In the genomic region with DNA sequence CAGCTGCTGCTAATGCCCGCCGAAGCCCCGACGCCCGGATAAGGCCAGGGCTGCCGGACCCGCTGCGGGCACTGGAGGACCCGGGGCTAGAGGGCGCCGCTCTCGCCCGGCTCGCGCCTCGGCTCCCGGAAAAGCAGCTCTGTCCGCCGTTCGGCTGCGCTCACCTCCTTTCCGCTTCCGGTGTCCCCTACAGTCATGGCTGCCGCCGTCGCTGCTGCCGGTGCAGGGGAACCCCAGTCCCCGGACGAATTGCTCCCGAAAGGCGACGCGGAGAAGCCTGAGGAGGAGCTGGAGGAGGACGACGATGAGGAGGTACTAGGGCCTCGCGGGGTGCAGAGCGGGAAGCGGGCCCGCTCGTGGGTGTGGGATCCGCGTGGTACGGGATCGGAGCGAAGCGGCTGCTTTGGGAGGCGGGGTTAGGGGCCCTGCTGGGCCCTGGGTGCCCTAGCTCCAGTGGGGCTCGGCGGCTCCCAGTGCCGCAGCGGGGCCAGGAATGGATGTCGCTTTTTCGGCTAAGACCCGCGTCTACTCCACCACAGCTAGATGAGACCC, we compare ENCODE assay signal across 1 cellular context.
TF ChIP-seq lines count a peak whose summit lies in the region.

Gene TOMM22, plus strand, starts transcription at position 174 of the 552 bp plus-strand sequence. Its CDS starts 22 bp downstream, at position 196.

TF ChIP-seq in K562, 482 proteins besides CTCF, POLR2A, EP300 and RAD21 (continued from another document and continues in another):
- TF ChIP-seq CCAR2 (IDR thresholded peaks at IDR 0.05; ENCODE audit: low read depth, low read length) (no peak), KDM2B (CRISPR knock-in tag; IDR thresholded peaks at IDR 0.05) (no peak), EZH2 (IDR thresholded peaks at IDR 0.05; ENCODE audit: borderline replicate concordance, low read depth, low read length) (no peak), TEAD1 (CRISPR knock-in tag; IDR thresholded peaks at IDR 0.05) (peak; percentile 5 to 57; a peak in 2 of 4 replicates), KDM5B (IDR thresholded peaks at IDR 0.05; ENCODE audit: insufficient replicate concordance, low read depth, low read length) (peak; percentile 87), ZFX (CRISPR knock-in tag; IDR thresholded peaks at IDR 0.05) (peak; percentile 81), NR1H2 (CRISPR knock-in tag; IDR thresholded peaks at IDR 0.05) (no peak), ILK (tag; IDR thresholded peaks at IDR 0.05; ENCODE audit: borderline replicate concordance, low read depth) (no peak), MAZ (CRISPR knock-in tag; conservative IDR thresholded peaks at IDR 0.05 in 1 of 2, IDR thresholded peaks at IDR 0.05 in 1 of 2) (peak; percentile 54 to 74; a peak in 3 of 4 replicates), PHF20 (IDR thresholded peaks at IDR 0.05; ENCODE audit: partially characterized antibody) (peak; percentile 96), ZZZ3 (IDR thresholded peaks at IDR 0.05) (0 out of 2 replicates have a peak, but pooled peaks have one; percentile 46), NR0B1 (IDR thresholded peaks at IDR 0.05; ENCODE audit: partially characterized antibody) (no peak), POLR3A (IDR thresholded peaks at IDR 0.05; ENCODE audit: borderline replicate concordance, extremely low read depth, insufficient read depth, insufficient read length) (no peak), GTF2A2 (tag; IDR thresholded peaks at IDR 0.05) (0 out of 2 replicates have a peak, but pooled peaks have one; percentile 36), ETV5 (CRISPR knock-in tag; IDR thresholded peaks at IDR 0.05; ENCODE audit: low read depth) (peak; percentile 60), CEBPB (tag; IDR thresholded peaks at IDR 0.05) (no peak), HNRNPUL1 (IDR thresholded peaks at IDR 0.05; ENCODE audit: low read length) (no peak), HDAC1 (IDR thresholded peaks at IDR 0.05) (peak in 1 of 2 experiments; percentile 99; a peak in 2 of 4 replicates), ZNF134 (CRISPR knock-in tag; conservative IDR thresholded peaks at IDR 0.05) (no peak), ZNF184 (CRISPR knock-in tag; IDR thresholded peaks at IDR 0.05) (no peak), CREB3L1 (IDR thresholded peaks at IDR 0.05; ENCODE audit: borderline replicate concordance, low read depth) (peak; percentile 48; the same call in 1 of the 2 replicates), RFX1 (IDR thresholded peaks at IDR 0.05) (no peak), XRCC5 (IDR thresholded peaks at IDR 0.05; ENCODE audit: low read depth, low read length) (peak; percentile 85; the same call in 1 of the 2 replicates), NKRF (IDR thresholded peaks at IDR 0.05; ENCODE audit: borderline replicate concordance) (peak; percentile 98), NFIX (CRISPR knock-in tag; IDR thresholded peaks at IDR 0.05; ENCODE audit: low read depth) (no peak), ZBTB11 (CRISPR knock-in tag; IDR thresholded peaks at IDR 0.05) (peak; percentile 31 to 92 (median 81); a peak in 5 of 6 replicates), POLR2G (IDR thresholded peaks at IDR 0.05; ENCODE audit: low read depth, low read length) (peak; percentile 97), ZNF280A (IDR thresholded peaks at IDR 0.05; ENCODE audit: low read depth, partially characterized antibody) (no peak), ZNF197 (CRISPR knock-in tag; IDR thresholded peaks at IDR 0.05; ENCODE audit: low read depth) (no peak), TEAD4 (IDR thresholded peaks at IDR 0.05; ENCODE audit: low read length) (0 out of 2 replicates have a peak, but pooled peaks have one; percentile 9), TEAD4 (CRISPR knock-in tag; IDR thresholded peaks at IDR 0.05; ENCODE audit: borderline replicate concordance) (no peak), DACH1 (IDR thresholded peaks at IDR 0.05; ENCODE audit: partially characterized antibody) (no peak), ZKSCAN1 (IDR thresholded peaks at IDR 0.05; ENCODE audit: low read depth, low read length) (0 out of 2 replicates have a peak, but pooled peaks have one; percentile 15), RBM15 (IDR thresholded peaks at IDR 0.05; ENCODE audit: insufficient read depth, low read length) (no peak), ETV6 (IDR thresholded peaks at IDR 0.05; ENCODE audit: borderline replicate concordance in 1 of 2, low read depth in 2 of 2, low read length in 1 of 2) (no peak), ETV6 (CRISPR knock-in tag; IDR thresholded peaks at IDR 0.05; ENCODE audit: borderline replicate concordance) (no peak), NFRKB (IDR thresholded peaks at IDR 0.05; ENCODE audit: low read depth) (peak; percentile 56; the same call in 1 of the 2 replicates), BCOR (IDR thresholded peaks at IDR 0.05) (no peak), ATF7 (IDR thresholded peaks at IDR 0.05) (peak; percentile 55; the same call in 1 of the 2 replicates), MYC (IDR thresholded peaks at IDR 0.05; ENCODE audit: low read depth, low read length) (peak; percentile 77), MYC (CRISPR knock-in tag; IDR thresholded peaks at IDR 0.05; ENCODE audit: borderline replicate concordance, low read depth) (peak; percentile 83; the same call in 1 of the 2 replicates), KAT7 (CRISPR knock-in tag; IDR thresholded peaks at IDR 0.05; ENCODE audit: borderline replicate concordance) (peak; percentile 82; the same call in 1 of the 2 replicates), SP2 (IDR thresholded peaks at IDR 0.05; ENCODE audit: extremely low read depth, low read depth, low read length, poor library complexity, severe bottlenecking) (peak; percentile 93), ADNP (tag; IDR thresholded peaks at IDR 0.05) (no peak), ZSCAN29 (IDR thresholded peaks at IDR 0.05) (no peak), PTBP1 (IDR thresholded peaks at IDR 0.05; ENCODE audit: low read depth, low read length) (no peak), SIN3A (IDR thresholded peaks at IDR 0.05; ENCODE audit: borderline replicate concordance in 2 of 2, control insufficient read depth in 1 of 2, low read depth in 2 of 2, low read length in 2 of 2) (peak; percentile 48 to 52; a peak in 1 of 4 replicates), DMBX1 (CRISPR knock-in tag; IDR thresholded peaks at IDR 0.05; ENCODE audit: borderline replicate concordance) (no peak), XRCC4 (IDR thresholded peaks at IDR 0.05; ENCODE audit: extremely low read depth, insufficient read depth, insufficient read length) (no peak)
- TF ChIP-seq, protein P1, sequence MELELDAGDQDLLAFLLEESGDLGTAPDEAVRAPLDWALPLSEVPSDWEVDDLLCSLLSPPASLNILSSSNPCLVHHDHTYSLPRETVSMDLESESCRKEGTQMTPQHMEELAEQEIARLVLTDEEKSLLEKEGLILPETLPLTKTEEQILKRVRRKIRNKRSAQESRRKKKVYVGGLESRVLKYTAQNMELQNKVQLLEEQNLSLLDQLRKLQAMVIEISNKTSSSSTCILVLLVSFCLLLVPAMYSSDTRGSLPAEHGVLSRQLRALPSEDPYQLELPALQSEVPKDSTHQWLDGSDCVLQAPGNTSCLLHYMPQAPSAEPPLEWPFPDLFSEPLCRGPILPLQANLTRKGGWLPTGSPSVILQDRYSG (tag; conservative IDR thresholded peaks at IDR 0.05; ENCODE audit: low read depth) = no peak
- TF ChIP-seq, protein P2, sequence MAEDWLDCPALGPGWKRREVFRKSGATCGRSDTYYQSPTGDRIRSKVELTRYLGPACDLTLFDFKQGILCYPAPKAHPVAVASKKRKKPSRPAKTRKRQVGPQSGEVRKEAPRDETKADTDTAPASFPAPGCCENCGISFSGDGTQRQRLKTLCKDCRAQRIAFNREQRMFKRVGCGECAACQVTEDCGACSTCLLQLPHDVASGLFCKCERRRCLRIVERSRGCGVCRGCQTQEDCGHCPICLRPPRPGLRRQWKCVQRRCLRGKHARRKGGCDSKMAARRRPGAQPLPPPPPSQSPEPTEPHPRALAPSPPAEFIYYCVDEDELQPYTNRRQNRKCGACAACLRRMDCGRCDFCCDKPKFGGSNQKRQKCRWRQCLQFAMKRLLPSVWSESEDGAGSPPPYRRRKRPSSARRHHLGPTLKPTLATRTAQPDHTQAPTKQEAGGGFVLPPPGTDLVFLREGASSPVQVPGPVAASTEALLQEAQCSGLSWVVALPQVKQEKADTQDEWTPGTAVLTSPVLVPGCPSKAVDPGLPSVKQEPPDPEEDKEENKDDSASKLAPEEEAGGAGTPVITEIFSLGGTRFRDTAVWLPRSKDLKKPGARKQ (CRISPR knock-in tag; IDR thresholded peaks at IDR 0.05) = no peak
